ENCODE assay signal across 18 cellular contexts in the genomic region with DNA sequence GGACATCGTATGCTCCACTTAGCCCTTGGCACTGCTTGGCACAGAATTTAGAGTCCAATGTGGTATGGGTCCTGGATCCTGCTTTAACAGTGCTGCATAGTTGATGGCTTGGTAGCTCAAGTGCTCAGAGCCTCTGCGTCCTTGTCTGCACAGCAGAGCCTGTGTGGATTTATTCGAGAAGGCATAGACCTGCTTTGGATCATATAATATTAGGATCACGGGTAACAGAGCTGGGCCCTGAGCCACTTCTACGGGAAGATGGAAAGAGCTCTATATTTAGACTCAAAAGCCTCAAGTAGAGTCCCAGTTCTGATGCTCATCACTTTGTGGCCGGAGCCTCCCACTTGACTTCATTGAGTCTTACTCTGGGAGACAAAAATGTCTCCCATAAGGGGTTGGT.
DNase-seq lines count a peak whose midpoint lies in the region; ATAC-seq and TF ChIP-seq lines count a peak whose summit lies in the region.
"Had no signal": no experiment of that assay in that cellular context is flagged by ENCODE, and none has a peak within 500 bp of the region (broad histone marks: within the 10 kb centered on the region; RNA-seq: fewer than 3 reads in every experiment).

No MANE protein-coding gene starts in this region.

- no peaks in the 10 kb centered on the region for H3K27me3 ChIP-seq in A673 (replicated peaks; ENCODE audit: insufficient read depth, low read depth, low read length, poor library complexity)
- H3K27me3 ChIP-seq: BE2C had no signal

- no peak for DNase-seq in activated CD4-positive, alpha-beta T cell treated with anti-CD3 and anti-CD28 coated beads for 36 hours
- DNase-seq in activated CD4-positive, alpha-beta T cell treated with anti-CD3 and anti-CD28 coated beads, Interleukin-2, amount 50 U/mL, for 1 hour, result no peak
- no peak for DNase-seq in A673 (ENCODE audit: low spot score)
- DNase-seq in mesenteric fat pad (ENCODE audit: low spot score), result peak; percentile 72
- no peak for DNase-seq in NCI-H510A treated with DMSO at 0.1 percent for 48 hours (lab: John Stamatoyannopoulos, UW)
- DNase-seq in DMS53 treated with DMSO at 0.1 percent for 48 hours (lab: John Stamatoyannopoulos, UW; ENCODE audit: unreplicated experiment), result no peak
- DNase-seq in NCI-H2171 treated with DMSO at 0.1 percent for 48 hours (lab: John Stamatoyannopoulos, UW), result no peak
- DNase-seq: BE2C; CD8-positive, alpha-beta T cell; NCI-H1930; NCI-H2171; NCI-H774; PC-3 had no signal

- intact Hi-C loops in activated CD4-positive, alpha-beta T cell treated with anti-CD3 and anti-CD28 coated beads for 36 hours (cut with DNase I, micrococcal nuclease), result no loop called here
- intact Hi-C loops in A673 (cut with micrococcal nuclease; ENCODE audit: unreplicated experiment), result no loop called here

- BruUV-seq in A673 (replicated peaks; lab: Mats Ljungman, UMichigan), result no TSS peak

- H3K27ac Mint-ChIP-seq in activated CD4-positive, alpha-beta T cell treated with anti-CD3 and anti-CD28 coated beads for 36 hours, result peak overlapping the region; percentile 74
- H3K27ac Mint-ChIP-seq: CD8-positive, alpha-beta T cell; GM23338 had no signal

- CTCF ChIA-PET in activated CD4-positive, alpha-beta T cell treated with anti-CD3 and anti-CD28 coated beads for 36 hours (lab: Charles Lee), result interaction anchor here (0.9 to 1.0 kb wide), 2 partner anchors 18 to 132 kb away, joined by 3 read pairs; no protein-coding TSS in a partner anchor
- CTCF ChIA-PET in A673 (lab: Charles Lee), result no interaction called here

- H3K4me3 ChIP-seq in A673 (ENCODE audit: low read depth, low read length, poor library complexity, severe bottlenecking), result no peak overlapping the region
- H3K4me3 ChIP-seq: GM23338, K562 had no signal

- peaks cover 60% of the 10 kb centered on the region for H3K4me1 ChIP-seq in A673 (ENCODE audit: insufficient read depth, low read length, poor library complexity, severe bottlenecking)
- H3K4me1 ChIP-seq: BE2C had no signal

- no peaks in the 10 kb centered on the region for H3K27me3 Mint-ChIP-seq in activated CD4-positive, alpha-beta T cell treated with anti-CD3 and anti-CD28 coated beads for 36 hours

- ATAC-seq in activated CD4-positive, alpha-beta T cell treated with anti-CD3 and anti-CD28 coated beads for 36 hours, result no peak
- ATAC-seq: CD8-positive, alpha-beta T cell; GM23338; K562; PC-3 had no signal

- peaks cover 67% of the 10 kb centered on the region for H3K4me1 Mint-ChIP-seq in activated CD4-positive, alpha-beta T cell treated with anti-CD3 and anti-CD28 coated beads for 36 hours

- no peaks in the 10 kb centered on the region for H3K9me3 ChIP-seq in A673 (ENCODE audit: low read depth, low read length, poor library complexity, severe bottlenecking)
- H3K9me3 ChIP-seq: BE2C had no signal

- no peak for TF ChIP-seq CTCF in A673 (conservative IDR thresholded peaks at IDR 0.05; ENCODE audit: low read depth, low read length)

- H3K27ac ChIP-seq in A673 (ENCODE audit: low read depth, low read length, poor library complexity, severe bottlenecking) (peak overlapping the region; percentile 87), cingulate gyrus (ENCODE audit: low read depth, low read length) (peak overlapping the region; percentile 11)
- H3K27ac ChIP-seq: 22Rv1, RWPE1 had no signal

- H3K4me3 Mint-ChIP-seq in activated CD4-positive, alpha-beta T cell treated with anti-CD3 and anti-CD28 coated beads for 36 hours, result no peak overlapping the region
- H3K4me3 Mint-ChIP-seq: CD8-positive, alpha-beta T cell; GM23338 had no signal

- H3K36me3 Mint-ChIP-seq in activated CD4-positive, alpha-beta T cell treated with anti-CD3 and anti-CD28 coated beads for 36 hours (ENCODE audit: low read depth), result peaks cover 47% of the 10 kb centered on the region
- H3K36me3 Mint-ChIP-seq: CD8-positive, alpha-beta T cell had no signal

- POLR2A ChIA-PET in activated CD4-positive, alpha-beta T cell treated with anti-CD3 and anti-CD28 coated beads for 36 hours (lab: Charles Lee), result no interaction called here
- POLR2A ChIA-PET in A673 (lab: Charles Lee; ENCODE audit: low non-redundant PET), result interaction anchor here (1.3 kb wide), 1 partner anchor 13 kb away, joined by 4 read pairs; no protein-coding TSS in a partner anchor

- H3K36me3 ChIP-seq in A673 (ENCODE audit: insufficient read depth, low read length, poor library complexity, severe bottlenecking), result no peaks in the 10 kb centered on the region
- H3K36me3 ChIP-seq: BE2C had no signal

- no peaks in the 10 kb centered on the region for H3K9me3 Mint-ChIP-seq in activated CD4-positive, alpha-beta T cell treated with anti-CD3 and anti-CD28 coated beads for 36 hours (ENCODE audit: low read depth)
- H3K9me3 Mint-ChIP-seq: CD8-positive, alpha-beta T cell; GM23338 had no signal
